12 cellular contexts compared by ENCODE assay signal in genomic region chr1:172383541-172383940, GRCh38. TPM values are rescaled to one million over a fixed set of nuclear protein-coding genes. Genes with fewer than 3 reads are reported as not detected.
A peak's percentile ranks its signal among the peaks of the same experiment; 100 is the strongest.
DNase-seq lines count a peak whose midpoint lies in the region; ATAC-seq and TF ChIP-seq lines count a peak whose summit lies in the region.
"Had no signal": no experiment of that assay in that cellular context is flagged by ENCODE, and none has a peak within 500 bp of the region (broad histone marks: within the 10 kb centered on the region; RNA-seq: fewer than 3 reads in every experiment).

No MANE protein-coding gene starts in this region.

- DNase-seq in Daoy (ENCODE audit: low read depth) = peak; percentile 65
- DNase-seq in SK-N-MC (ENCODE audit: low read depth, low spot score) = no peak
- DNase-seq in fibroblast of the aortic adventitia (ENCODE audit: low read depth) = peak; percentile 53
- no peak for DNase-seq in DMS153 treated with DMSO at 0.1 percent for 48 hours (lab: John Stamatoyannopoulos, UW; ENCODE audit: unreplicated experiment)
- DNase-seq in stimulated activated CD4-positive, alpha-beta T cell treated with anti-CD3 and anti-CD28 coated beads, Interleukin-12 subunit alpha, Interleukin-12 subunit beta, amount 100 ng/mL, for 4 hours = no peak
- DNase-seq in activated CD8-positive, alpha-beta memory T cell treated with anti-CD3 and anti-CD28 coated beads for 24 hours = no peak
- DNase-seq: Caco-2, NCI-H1417 had no signal

- H3K4me3 ChIP-seq in SK-N-MC (peak overlapping the region; percentile 37), fibroblast of the aortic adventitia (ENCODE audit: low read depth, low read length) (no peak overlapping the region), rectal smooth muscle tissue (ENCODE audit: low read length) (no peak overlapping the region)

- H3K27me3 ChIP-seq in rectal smooth muscle tissue (ENCODE audit: control insufficient read depth, insufficient read depth, low read length) = no peaks in the 10 kb centered on the region

- H3K9ac ChIP-seq in SK-N-MC (ENCODE audit: insufficient read length) (no peak overlapping the region), rectal smooth muscle tissue (ENCODE audit: low read length) (no peak overlapping the region)

- peaks cover 13% of the 10 kb centered on the region for H3K4me1 ChIP-seq in rectal smooth muscle tissue (ENCODE audit: control insufficient read depth, insufficient read depth, low read length)

- no peak for TF ChIP-seq CTCF in fibroblast of the aortic adventitia (IDR thresholded peaks at IDR 0.05; ENCODE audit: insufficient read depth, low read length)

- no peaks in the 10 kb centered on the region for H3K9me3 ChIP-seq in SK-N-MC (ENCODE audit: low read depth, low read length)
- H3K9me3 ChIP-seq: Caco-2 had no signal

- peak overlapping the region; percentile 39; the same call in 1 of the 2 replicates for H3K27ac ChIP-seq in SK-N-MC
- peak overlapping the region; percentile 66 for H3K27ac ChIP-seq in rectal smooth muscle tissue (ENCODE audit: low read depth, low read length)

- H3K36me3 ChIP-seq in SK-N-MC (ENCODE audit: insufficient read depth, low read length) (no peaks in the 10 kb centered on the region), rectal smooth muscle tissue (ENCODE audit: control insufficient read depth, insufficient read depth, low read length) (no peaks in the 10 kb centered on the region)

- no peak for ATAC-seq in HG03378 (IDR thresholded peaks at IDR 0.05; ENCODE audit: unreplicated experiment)

RNA-seq across cellular contexts. Expression of gene C1orf105, which starts 36.9 kb away (rescaled TPM):
- total RNA-seq in Daoy (2014; rRNA removed; shearing (Covaris generic)) = not detected in 2 replicates
- not detected in 2 replicates for total RNA-seq in fibroblast of the aortic adventitia (ENCODE audit: low replicate concordance)
- total RNA-seq: posterior vena cava; T-helper 2 cell treated with Interferon-gamma antibody and Interleukin-4, amounts not matched to agents 100 ng/mL and 5 ng/mL, for 36 hours had no signal

Comparison
In these comparisons a context has a peak if more than half of its experiments do, and no peak if none do; other contexts are left out.
1. DNase-seq: peak in Daoy (single experiment) and fibroblast of the aortic adventitia (single experiment); none in SK-N-MC (single experiment), DMS153 treated with DMSO at 0.1 percent for 48 hours (single experiment), stimulated activated CD4-positive, alpha-beta T cell treated with anti-CD3 and anti-CD28 coated beads, Interleukin-12 subunit alpha, Interleukin-12 subunit beta, amount 100 ng/mL, for 4 hours (single experiment) and activated CD8-positive, alpha-beta memory T cell treated with anti-CD3 and anti-CD28 coated beads for 24 hours (single experiment).